ENCODE assay signal across 35 cellular contexts in the genomic region with DNA sequence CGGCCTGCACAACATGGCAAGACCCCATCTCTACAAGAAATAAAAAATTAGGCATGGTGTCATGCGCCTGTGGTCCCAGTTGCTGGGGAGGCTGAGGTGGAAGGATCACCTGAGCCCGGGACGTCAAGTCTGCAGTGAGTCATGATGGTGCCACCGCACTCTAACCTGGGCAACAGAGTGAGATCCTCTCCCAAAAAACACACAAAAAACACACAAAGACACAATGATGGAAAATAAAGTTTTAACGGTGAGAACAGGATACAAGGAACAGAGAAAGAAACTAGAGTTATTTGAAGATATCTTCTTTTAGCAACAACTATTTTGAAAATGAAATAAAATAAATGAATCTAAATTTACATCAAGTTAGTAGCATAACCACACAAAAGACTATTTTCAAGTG.
"Had no signal": no experiment of that assay in that cellular context is flagged by ENCODE, and none has a peak within 500 bp of the region (broad histone marks: within the 10 kb centered on the region; RNA-seq: fewer than 3 reads in every experiment).

No MANE protein-coding gene starts in this region.

- H3K9me3 ChIP-seq: MG63 had no signal

- H3K27me3 ChIP-seq: MG63 had no signal

- DNase-seq: Karpas-422, Kasumi-1, MG63, MM.1S, MV-4-11, NCI-H1048, NCI-H1092, NCI-H1092 treated with DMSO at 0.1 percent for 48 hours, NCI-H1105, NCI-H1105 treated with DMSO at 0.1 percent for 48 hours, NCI-H1417, NCI-H1417 treated with DMSO at 0.1 percent for 48 hours, NCI-H1436, NCI-H1436 treated with DMSO at 0.1 percent for 48 hours, NCI-H146, NCI-H1694, NCI-H1694 treated with DMSO at 0.1 percent for 48 hours, NCI-H187, NCI-H187 treated with DMSO at 0.1 percent for 48 hours, NCI-H1930, NCI-H2029, NCI-H2029 treated with DMSO at 0.1 percent for 48 hours, NCI-H2081, NCI-H2081 treated with DMSO at 0.1 percent for 48 hours, NCI-H2107, NCI-H2171, NCI-H2171 treated with DMSO at 0.1 percent for 48 hours, NCI-H2227 treated with DMSO at 0.1 percent for 48 hours, NCI-H226, NCI-H345, NCI-H446, NCI-H446 treated with DMSO at 0.1 percent for 48 hours, NCI-H510A, NCI-H510A treated with DMSO at 0.1 percent for 48 hours, NCI-H524 had no signal

- H3K4me3 ChIP-seq: MG63 had no signal

- H3K36me3 ChIP-seq: MG63 had no signal
